Comparison of ENCODE assay signal across 16 cellular contexts in genomic region chr22:42303304-42304020, GRCh38. TPM values are rescaled to one million over a fixed set of nuclear protein-coding genes. Genes with fewer than 3 reads are reported as not detected.
DNase-seq lines count a peak whose midpoint lies in the region; ATAC-seq and TF ChIP-seq lines count a peak whose summit lies in the region.
"Had no signal": no experiment of that assay in that cellular context is flagged by ENCODE, and none has a peak within 500 bp of the region (broad histone marks: within the 10 kb centered on the region; RNA-seq: fewer than 3 reads in every experiment).

No MANE protein-coding gene starts in this region.

- no peaks in the 10 kb centered on the region for H3K9me2 ChIP-seq in OCI-LY7 (ENCODE audit: insufficient read depth, low read length)

- no peak overlapping the region for H3K14ac ChIP-seq in trophoblast cell (ENCODE audit: low read length)

- no peak for TF ChIP-seq CTCF in OCI-LY7 (conservative IDR thresholded peaks at IDR 0.05; ENCODE audit: low read length)
- TF ChIP-seq CTCF in glutamatergic neuron (IDR thresholded peaks at IDR 0.05; ENCODE audit: partially characterized antibody, unreplicated experiment), result no peak

- no peak overlapping the region for H3K9ac ChIP-seq in trophoblast cell (ENCODE audit: low read length)

- no peak overlapping the region for H4K12ac ChIP-seq in trophoblast cell (ENCODE audit: low read depth, low read length)

- peaks cover 7% of the 10 kb centered on the region for H3K9me3 Mint-ChIP-seq in glutamatergic neuron (ENCODE audit: unreplicated experiment)

- no peak overlapping the region for H3K23ac ChIP-seq in trophoblast cell (ENCODE audit: low read length)

- H2AFZ ChIP-seq in OCI-LY7 (ENCODE audit: low read length), result no peak overlapping the region
- no peak overlapping the region for H2AFZ ChIP-seq in trophoblast cell (ENCODE audit: insufficient read depth, low read length, poor library complexity)

- no peak overlapping the region for H3K18ac ChIP-seq in trophoblast cell (ENCODE audit: low read length)

- H3K79me2 ChIP-seq in OCI-LY7 (ENCODE audit: insufficient read depth, low read depth, low read length) (no peaks in the 10 kb centered on the region), trophoblast cell (ENCODE audit: control insufficient read depth, insufficient read depth, low read length, poor library complexity) (no peaks in the 10 kb centered on the region)

- H3K27ac Mint-ChIP-seq in glutamatergic neuron (ENCODE audit: unreplicated experiment), result no peak overlapping the region

- H3K4me2 ChIP-seq in OCI-LY7 (ENCODE audit: low read length) (0 out of 2 replicates have a peak overlapping the region, but pooled peaks have one; percentile 15), trophoblast cell (ENCODE audit: low read length) (peak overlapping the region; percentile 16)

- peak overlapping the region; percentile 78 for H3K4me3 Mint-ChIP-seq in glutamatergic neuron (ENCODE audit: unreplicated experiment)

- peak; percentile 53 for DNase-seq in G401 (ENCODE audit: low spot score)
- no peak for DNase-seq in OCI-LY7 (ENCODE audit: low spot score)
- no peak for DNase-seq in glutamatergic neuron
- no peak for DNase-seq in trophoblast cell
- no peak for DNase-seq in stimulated activated CD8-positive, alpha-beta memory T cell treated with anti-CD3 and anti-CD28 coated beads, Interleukin-4, amount 100 ng/mL, for 48 hours
- no peak for DNase-seq in effector memory CD4-positive, alpha-beta T cell
- DNase-seq: activated CD4-positive, CD25-positive, alpha-beta regulatory T cell; C1 segment of cervical spinal cord; mesenchymal stem cell; NCI-H1048; NCI-H774; occipital lobe; SW 1271; testis had no signal

- intact Hi-C loops in OCI-LY7 (cut with micrococcal nuclease; ENCODE audit: unreplicated experiment), result loop anchor here (1.0 kb wide), 1 partner anchor 26 kb away; no protein-coding TSS in a partner anchor

- peaks cover 47% of the 10 kb centered on the region for H3K4me1 ChIP-seq in OCI-LY7 (ENCODE audit: insufficient read depth, low read length, poor library complexity, severe bottlenecking)
- H3K4me1 ChIP-seq in trophoblast cell (ENCODE audit: control insufficient read depth in 1 of 2, insufficient read depth in 2 of 2, low read length in 2 of 2), result peaks cover 19 to 35% of the 10 kb centered on the region in 2 experiments
- peaks cover 58% of the 10 kb centered on the region for H3K4me1 ChIP-seq in effector memory CD4-positive, alpha-beta T cell (ENCODE audit: control insufficient read depth, insufficient read depth, low read length, poor library complexity, severe bottlenecking)

- in situ Hi-C loops in G401 (cut with HindIII; ENCODE audit: low sequenced_read_pairs), result no loop called here

- H4K8ac ChIP-seq in trophoblast cell (ENCODE audit: low read depth, low read length), result no peak overlapping the region

- H3K4me3 ChIP-seq in OCI-LY7 (ENCODE audit: low read depth, low read length, poor library complexity, severe bottlenecking) (no peak overlapping the region), trophoblast cell (ENCODE audit: low read depth, low read length) (no peak overlapping the region)
- no peak overlapping the region for H3K4me3 ChIP-seq in effector memory CD4-positive, alpha-beta T cell (ENCODE audit: insufficient read depth, low read depth, low read length, poor library complexity, severe bottlenecking)
- H3K4me3 ChIP-seq: testis had no signal

- no peaks in the 10 kb centered on the region for H3K79me1 ChIP-seq in trophoblast cell (ENCODE audit: low read length)

- no peaks in the 10 kb centered on the region for H3K9me3 ChIP-seq in OCI-LY7 (ENCODE audit: low read length)
- H3K9me3 ChIP-seq in trophoblast cell (ENCODE audit: insufficient read depth, low read depth, low read length), result no peaks in the 10 kb centered on the region
- no peaks in the 10 kb centered on the region for H3K9me3 ChIP-seq in effector memory CD4-positive, alpha-beta T cell (ENCODE audit: control insufficient read depth, low read length)
- H3K9me3 ChIP-seq: testis had no signal

- no peak overlapping the region for H2BK12ac ChIP-seq in trophoblast cell (ENCODE audit: low read length)

- no peak overlapping the region for H2BK120ac ChIP-seq in trophoblast cell (ENCODE audit: insufficient read depth, low read length, poor library complexity)

- H3K27ac ChIP-seq in OCI-LY7 (ENCODE audit: low read depth, low read length, poor library complexity, severe bottlenecking) (no peak overlapping the region), trophoblast cell (ENCODE audit: low read depth, low read length) (no peak overlapping the region)
- no peak overlapping the region for H3K27ac ChIP-seq in effector memory CD4-positive, alpha-beta T cell (ENCODE audit: insufficient read depth, low read length, poor library complexity, severe bottlenecking)
- H3K27ac ChIP-seq: testis had no signal

- no peak overlapping the region for H4K91ac ChIP-seq in trophoblast cell (ENCODE audit: low read depth, low read length)

- POLR2A ChIA-PET in OCI-LY7 (lab: Charles Lee), result interaction anchor here (0.7 kb wide), 1 partner anchor 121 kb away, joined by 3 read pairs; no protein-coding TSS in a partner anchor

- BruUV-seq in OCI-LY7 (replicated peaks; lab: Mats Ljungman, UMichigan), result no TSS peak

- ATAC-seq in HG02759 (IDR thresholded peaks at IDR 0.05; ENCODE audit: unreplicated experiment), result no peak
- ATAC-seq: sciatic nerve had no signal

- H2BK5ac ChIP-seq in trophoblast cell (ENCODE audit: low read depth, low read length, poor library complexity), result no peak overlapping the region

- CTCF ChIA-PET in OCI-LY7 (lab: Charles Lee; ENCODE audit: unreplicated experiment), result no interaction called here

- H3K4ac ChIP-seq in trophoblast cell (ENCODE audit: low read depth, low read length), result no peak overlapping the region

- 100% methylated on average over 1 of the region's 17 CpGs for WGBS in trophoblast cell (ENCODE audit: extremely low coverage, insufficient coverage, insufficient read length)

- H3K36me3 ChIP-seq in OCI-LY7 (ENCODE audit: insufficient read depth, low read length) (no peaks in the 10 kb centered on the region), trophoblast cell (ENCODE audit: control insufficient read depth in 1 of 2, insufficient read depth in 2 of 2, low read length in 2 of 2) (no peaks in the 10 kb centered on the region)
- H3K36me3 ChIP-seq in effector memory CD4-positive, alpha-beta T cell (ENCODE audit: control insufficient read depth, insufficient read depth, low read length), result no peaks in the 10 kb centered on the region

- peaks cover 51% of the 10 kb centered on the region for H3K4me1 Mint-ChIP-seq in glutamatergic neuron (ENCODE audit: low read depth, unreplicated experiment)

- H3K27me3 ChIP-seq in trophoblast cell (ENCODE audit: insufficient read depth, low read length), result no peaks in the 10 kb centered on the region
- H3K27me3 ChIP-seq in effector memory CD4-positive, alpha-beta T cell (replicated peaks; ENCODE audit: control insufficient read depth, insufficient read depth, low read length, poor library complexity, severe bottlenecking), result no peaks in the 10 kb centered on the region
- H3K27me3 ChIP-seq: testis had no signal

- no peak overlapping the region for H2AK5ac ChIP-seq in trophoblast cell (ENCODE audit: low read length)

- no peaks in the 10 kb centered on the region for H4K20me1 ChIP-seq in OCI-LY7 (ENCODE audit: insufficient read depth, low read length)

- H3K27me3 Mint-ChIP-seq in glutamatergic neuron (ENCODE audit: unreplicated experiment), result peaks cover 18% of the 10 kb centered on the region

- H3K36me3 Mint-ChIP-seq in glutamatergic neuron (ENCODE audit: unreplicated experiment), result no peaks in the 10 kb centered on the region

RNA-seq across cellular contexts. Expression of gene TCF20, which starts 33.0 kb away (rescaled TPM):
- 18.4 and 25.5 TPM in 2 replicates for total RNA-seq in G401 (2014; rRNA removed; shearing (Covaris generic))
- 55.6 and 56.0 TPM in 2 replicates for total RNA-seq in OCI-LY7 (2014; rRNA removed; shearing (Covaris generic))
- 71.1 and 77.8 TPM in 2 replicates for total RNA-seq in OCI-LY7 (2022)
- 112 TPM for total RNA-seq in glutamatergic neuron (ENCODE audit: unreplicated experiment)
- 13.8 and 14.7 TPM in 2 replicates for polyA plus RNA-seq in trophoblast cell (2013)
